8 cellular contexts compared by ENCODE assay signal in the genomic region with DNA sequence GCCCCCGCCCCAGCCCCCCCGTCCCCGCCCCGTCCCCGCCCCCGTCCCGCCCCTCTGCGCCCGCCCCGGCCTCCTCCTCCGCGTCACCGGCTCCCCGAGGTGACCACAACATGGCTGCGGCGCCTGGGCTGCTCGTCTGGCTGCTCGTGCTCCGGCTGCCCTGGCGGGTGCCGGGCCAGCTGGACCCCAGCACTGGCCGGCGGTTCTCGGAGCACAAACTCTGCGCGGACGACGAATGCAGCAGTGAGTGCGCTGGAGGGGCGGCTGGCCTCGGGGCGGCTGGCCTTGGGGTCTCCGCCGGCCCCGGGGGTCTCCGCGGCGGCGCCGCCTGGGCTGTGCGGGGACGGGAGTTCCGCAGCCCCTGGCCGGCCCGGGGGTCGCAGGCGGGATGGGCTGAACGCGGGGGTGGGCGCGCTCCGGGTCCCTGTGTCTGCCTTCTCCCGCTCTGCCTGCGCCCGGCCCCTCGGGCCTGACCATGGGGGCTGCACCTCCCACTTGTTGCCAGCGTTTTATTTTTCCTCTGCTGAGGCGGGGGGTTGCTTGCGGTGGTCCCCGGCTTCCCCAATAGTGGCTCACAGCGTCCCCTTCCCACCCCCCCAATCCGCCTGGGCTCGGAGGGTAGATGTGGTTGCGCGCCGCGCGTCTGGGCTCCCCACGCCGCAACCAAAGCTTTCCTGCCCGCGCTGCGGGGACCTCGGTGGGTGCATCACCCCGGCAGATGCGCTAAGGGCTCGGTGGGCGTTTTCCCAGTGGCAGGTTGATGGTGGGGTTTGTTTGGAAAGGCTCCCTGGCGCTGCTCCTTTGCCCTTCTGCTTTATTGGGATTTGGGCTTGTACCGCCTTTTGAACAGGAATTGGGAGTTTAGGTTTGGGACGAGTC. TPM values are rescaled to one million over a fixed set of nuclear protein-coding genes. Genes with fewer than 3 reads are reported as not detected.
DNase-seq lines count a peak whose midpoint lies in the region; ATAC-seq and TF ChIP-seq lines count a peak whose summit lies in the region.

A gene with protein sequence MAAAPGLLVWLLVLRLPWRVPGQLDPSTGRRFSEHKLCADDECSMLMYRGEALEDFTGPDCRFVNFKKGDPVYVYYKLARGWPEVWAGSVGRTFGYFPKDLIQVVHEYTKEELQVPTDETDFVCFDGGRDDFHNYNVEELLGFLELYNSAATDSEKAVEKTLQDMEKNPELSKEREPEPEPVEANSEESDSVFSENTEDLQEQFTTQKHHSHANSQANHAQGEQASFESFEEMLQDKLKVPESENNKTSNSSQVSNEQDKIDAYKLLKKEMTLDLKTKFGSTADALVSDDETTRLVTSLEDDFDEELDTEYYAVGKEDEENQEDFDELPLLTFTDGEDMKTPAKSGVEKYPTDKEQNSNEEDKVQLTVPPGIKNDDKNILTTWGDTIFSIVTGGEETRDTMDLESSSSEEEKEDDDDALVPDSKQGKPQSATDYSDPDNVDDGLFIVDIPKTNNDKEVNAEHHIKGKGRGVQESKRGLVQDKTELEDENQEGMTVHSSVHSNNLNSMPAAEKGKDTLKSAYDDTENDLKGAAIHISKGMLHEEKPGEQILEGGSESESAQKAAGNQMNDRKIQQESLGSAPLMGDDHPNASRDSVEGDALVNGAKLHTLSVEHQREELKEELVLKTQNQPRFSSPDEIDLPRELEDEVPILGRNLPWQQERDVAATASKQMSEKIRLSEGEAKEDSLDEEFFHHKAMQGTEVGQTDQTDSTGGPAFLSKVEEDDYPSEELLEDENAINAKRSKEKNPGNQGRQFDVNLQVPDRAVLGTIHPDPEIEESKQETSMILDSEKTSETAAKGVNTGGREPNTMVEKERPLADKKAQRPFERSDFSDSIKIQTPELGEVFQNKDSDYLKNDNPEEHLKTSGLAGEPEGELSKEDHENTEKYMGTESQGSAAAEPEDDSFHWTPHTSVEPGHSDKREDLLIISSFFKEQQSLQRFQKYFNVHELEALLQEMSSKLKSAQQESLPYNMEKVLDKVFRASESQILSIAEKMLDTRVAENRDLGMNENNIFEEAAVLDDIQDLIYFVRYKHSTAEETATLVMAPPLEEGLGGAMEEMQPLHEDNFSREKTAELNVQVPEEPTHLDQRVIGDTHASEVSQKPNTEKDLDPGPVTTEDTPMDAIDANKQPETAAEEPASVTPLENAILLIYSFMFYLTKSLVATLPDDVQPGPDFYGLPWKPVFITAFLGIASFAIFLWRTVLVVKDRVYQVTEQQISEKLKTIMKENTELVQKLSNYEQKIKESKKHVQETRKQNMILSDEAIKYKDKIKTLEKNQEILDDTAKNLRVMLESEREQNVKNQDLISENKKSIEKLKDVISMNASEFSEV (N-terminal part only) (plus strand): TSS at position 97 of the 879 bp plus-strand sequence. CDS start 14 bp downstream, at position 111.

- H3K9ac ChIP-seq in liver (ENCODE audit: low read depth in 1 of 2, low read length in 2 of 2) = peak within 1 kb of the TSS; percentile 57 to 70

- H3K4me1 ChIP-seq in liver (ENCODE audit: control insufficient read depth in 4 of 4, insufficient read depth in 4 of 4, low read length in 3 of 4) = peaks cover 0 to 38% (median 21%) of the 10 kb centered on the region in 4 donors

- DNase-seq in NCI-H2196 (lab: John Stamatoyannopoulos, UW; ENCODE audit: unreplicated experiment) (peak; percentile 72), dermis blood vessel endothelial cell (peak; percentile 42)
- DNase-seq in activated CD4-positive, alpha-beta T cell treated with anti-CD3 and anti-CD28 coated beads for 48 hours = peak; percentile 81
- DNase-seq in stimulated activated CD4-positive, alpha-beta T cell treated with anti-CD3 and anti-CD28 coated beads, Interleukin-4, amount 100 ng/mL, for 4 hours = peak; percentile 31 to 32

- peak within 1 kb of the TSS; percentile 73 to 98 (median 79) for H3K4me3 ChIP-seq in liver (ENCODE audit: low read depth in 1 of 3, low read length in 3 of 3)

- ATAC-seq in GM18508 (IDR thresholded peaks at IDR 0.05; ENCODE audit: insufficient read depth, unreplicated experiment) (peak; percentile 14), HG02970 (IDR thresholded peaks at IDR 0.05; ENCODE audit: low FRiP score, unreplicated experiment) (peak; percentile 61)

- H3K36me3 ChIP-seq in liver (ENCODE audit: control insufficient read depth in 4 of 4, insufficient read depth in 3 of 4, low read depth in 1 of 4, low read length in 3 of 4) = peaks cover 0 to 14% (median 7%) of the 10 kb centered on the region in 4 donors

- peak within 1 kb of the TSS; percentile 55 for H3K27ac ChIP-seq in 22Rv1
- H3K27ac ChIP-seq in liver (ENCODE audit: low read depth in 1 of 2, low read length in 2 of 2) = peak within 1 kb of the TSS; percentile 89 to 91

- H3K27me3 ChIP-seq in liver (ENCODE audit: control insufficient read depth in 4 of 4, insufficient read depth in 4 of 4, low read length in 3 of 4) = no peaks in the 10 kb centered on the region

- no peak for TF ChIP-seq CTCF in 22Rv1 (IDR thresholded peaks at IDR 0.05)
- TF ChIP-seq CTCF in liver (IDR thresholded peaks at IDR 0.05; ENCODE audit: low read depth, low read length, missing input control) = no peak

- TF ChIP-seq RAD21 in liver (IDR thresholded peaks at IDR 0.05) = no peak

- WGBS in liver = 1% methylated on average over 81 of the region's 81 CpGs

- no peaks in the 10 kb centered on the region for H3K9me3 ChIP-seq in liver (ENCODE audit: control insufficient read depth in 4 of 4, low read length in 3 of 4)

TF ChIP-seq in liver, 16 proteins besides CTCF, POLR2A, EP300 and RAD21:
- TF ChIP-seq SP1 (IDR thresholded peaks at IDR 0.05) = no peak
- TF ChIP-seq, protein P1, sequence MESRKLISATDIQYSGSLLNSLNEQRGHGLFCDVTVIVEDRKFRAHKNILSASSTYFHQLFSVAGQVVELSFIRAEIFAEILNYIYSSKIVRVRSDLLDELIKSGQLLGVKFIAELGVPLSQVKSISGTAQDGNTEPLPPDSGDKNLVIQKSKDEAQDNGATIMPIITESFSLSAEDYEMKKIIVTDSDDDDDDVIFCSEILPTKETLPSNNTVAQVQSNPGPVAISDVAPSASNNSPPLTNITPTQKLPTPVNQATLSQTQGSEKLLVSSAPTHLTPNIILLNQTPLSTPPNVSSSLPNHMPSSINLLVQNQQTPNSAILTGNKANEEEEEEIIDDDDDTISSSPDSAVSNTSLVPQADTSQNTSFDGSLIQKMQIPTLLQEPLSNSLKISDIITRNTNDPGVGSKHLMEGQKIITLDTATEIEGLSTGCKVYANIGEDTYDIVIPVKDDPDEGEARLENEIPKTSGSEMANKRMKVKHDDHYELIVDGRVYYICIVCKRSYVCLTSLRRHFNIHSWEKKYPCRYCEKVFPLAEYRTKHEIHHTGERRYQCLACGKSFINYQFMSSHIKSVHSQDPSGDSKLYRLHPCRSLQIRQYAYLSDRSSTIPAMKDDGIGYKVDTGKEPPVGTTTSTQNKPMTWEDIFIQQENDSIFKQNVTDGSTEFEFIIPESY (IDR thresholded peaks at IDR 0.05) = no peak
- no peak for TF ChIP-seq FOXA2 (IDR thresholded peaks at IDR 0.05)
- TF ChIP-seq TAF1 (conservative IDR thresholded peaks at IDR 0.05) = peak; percentile 18
- no peak for TF ChIP-seq RXRA (IDR thresholded peaks at IDR 0.05)
- no peak for TF ChIP-seq EGR1 (IDR thresholded peaks at IDR 0.05; ENCODE audit: low read depth in 2 of 2)
- TF ChIP-seq, protein P2, sequence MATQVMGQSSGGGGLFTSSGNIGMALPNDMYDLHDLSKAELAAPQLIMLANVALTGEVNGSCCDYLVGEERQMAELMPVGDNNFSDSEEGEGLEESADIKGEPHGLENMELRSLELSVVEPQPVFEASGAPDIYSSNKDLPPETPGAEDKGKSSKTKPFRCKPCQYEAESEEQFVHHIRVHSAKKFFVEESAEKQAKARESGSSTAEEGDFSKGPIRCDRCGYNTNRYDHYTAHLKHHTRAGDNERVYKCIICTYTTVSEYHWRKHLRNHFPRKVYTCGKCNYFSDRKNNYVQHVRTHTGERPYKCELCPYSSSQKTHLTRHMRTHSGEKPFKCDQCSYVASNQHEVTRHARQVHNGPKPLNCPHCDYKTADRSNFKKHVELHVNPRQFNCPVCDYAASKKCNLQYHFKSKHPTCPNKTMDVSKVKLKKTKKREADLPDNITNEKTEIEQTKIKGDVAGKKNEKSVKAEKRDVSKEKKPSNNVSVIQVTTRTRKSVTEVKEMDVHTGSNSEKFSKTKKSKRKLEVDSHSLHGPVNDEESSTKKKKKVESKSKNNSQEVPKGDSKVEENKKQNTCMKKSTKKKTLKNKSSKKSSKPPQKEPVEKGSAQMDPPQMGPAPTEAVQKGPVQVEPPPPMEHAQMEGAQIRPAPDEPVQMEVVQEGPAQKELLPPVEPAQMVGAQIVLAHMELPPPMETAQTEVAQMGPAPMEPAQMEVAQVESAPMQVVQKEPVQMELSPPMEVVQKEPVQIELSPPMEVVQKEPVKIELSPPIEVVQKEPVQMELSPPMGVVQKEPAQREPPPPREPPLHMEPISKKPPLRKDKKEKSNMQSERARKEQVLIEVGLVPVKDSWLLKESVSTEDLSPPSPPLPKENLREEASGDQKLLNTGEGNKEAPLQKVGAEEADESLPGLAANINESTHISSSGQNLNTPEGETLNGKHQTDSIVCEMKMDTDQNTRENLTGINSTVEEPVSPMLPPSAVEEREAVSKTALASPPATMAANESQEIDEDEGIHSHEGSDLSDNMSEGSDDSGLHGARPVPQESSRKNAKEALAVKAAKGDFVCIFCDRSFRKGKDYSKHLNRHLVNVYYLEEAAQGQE (IDR thresholded peaks at IDR 0.05) = peak; percentile 7
- no peak for TF ChIP-seq JUND (IDR thresholded peaks at IDR 0.05)
- TF ChIP-seq, protein P3, sequence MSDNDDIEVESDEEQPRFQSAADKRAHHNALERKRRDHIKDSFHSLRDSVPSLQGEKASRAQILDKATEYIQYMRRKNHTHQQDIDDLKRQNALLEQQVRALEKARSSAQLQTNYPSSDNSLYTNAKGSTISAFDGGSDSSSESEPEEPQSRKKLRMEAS (IDR thresholded peaks at IDR 0.05) = no peak
- no peak for TF ChIP-seq NR2F2 (IDR thresholded peaks at IDR 0.05)
- TF ChIP-seq YY1 (IDR thresholded peaks at IDR 0.05) = peak; percentile 82
- TF ChIP-seq, protein P4, sequence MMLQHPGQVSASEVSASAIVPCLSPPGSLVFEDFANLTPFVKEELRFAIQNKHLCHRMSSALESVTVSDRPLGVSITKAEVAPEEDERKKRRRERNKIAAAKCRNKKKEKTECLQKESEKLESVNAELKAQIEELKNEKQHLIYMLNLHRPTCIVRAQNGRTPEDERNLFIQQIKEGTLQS (IDR thresholded peaks at IDR 0.05) = no peak
- no peak for TF ChIP-seq FOXA1 (IDR thresholded peaks at IDR 0.05)
- TF ChIP-seq HNF4A (conservative IDR thresholded peaks at IDR 0.05) = no peak
- TF ChIP-seq GABPA (IDR thresholded peaks at IDR 0.05 in 1 of 2, conservative IDR thresholded peaks at IDR 0.05 in 1 of 2) = no peak
- no peak for TF ChIP-seq HNF4G (IDR thresholded peaks at IDR 0.05)

RNA-seq across cellular contexts. Expression of the gene that starts here (rescaled TPM):
- total RNA-seq in dermis blood vessel endothelial cell (44.4 and 45.4 TPM in 2 replicates), liver (10 to 100 TPM; 20.8 to 69.4 TPM)
- polyA plus RNA-seq in liver = 10 to 100 TPM; 30.9 to 33.4 TPM

Comparison
In these comparisons a context has a peak if more than half of its experiments do, and no peak if none do; other contexts are left out.
1. Peak in every context shown above with its lines: DNase-seq, ATAC-seq, H3K4me3 ChIP-seq and H3K27ac ChIP-seq.